ENCODE assay signal across 9 cellular contexts in the genomic region with DNA sequence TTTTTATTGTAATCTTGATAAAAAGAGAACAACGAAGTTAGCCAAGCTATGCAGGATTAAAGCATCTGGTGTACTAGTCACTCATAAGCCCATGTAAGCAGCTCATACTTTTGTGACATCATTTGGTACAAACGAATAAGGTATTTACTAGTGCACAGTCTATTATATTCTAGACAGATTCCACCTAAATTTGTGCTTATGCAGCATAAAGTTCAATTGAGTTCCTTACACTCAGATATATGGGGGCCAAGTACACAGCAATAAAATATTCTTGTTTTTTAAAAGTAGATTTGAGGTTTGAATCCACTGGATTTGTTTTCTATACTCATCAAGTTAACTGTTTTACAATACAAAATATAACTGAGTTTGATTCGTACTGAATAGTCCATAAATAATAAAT.
"Had no signal": no experiment of that assay in that cellular context is flagged by ENCODE, and none has a peak within 500 bp of the region (broad histone marks: within the 10 kb centered on the region; RNA-seq: fewer than 3 reads in every experiment).

No MANE protein-coding gene starts in this region.

- H2AFZ ChIP-seq: GM23248 had no signal

- H3K4me3 Mint-ChIP-seq: HFFc6, IgD-negative memory B cell had no signal

- DNase-seq: GM23248, GOT3, H7, HFFc6, KG1 had no signal

- H3K4me1 Mint-ChIP-seq: IgD-negative memory B cell had no signal

- H3K27ac Mint-ChIP-seq: HFFc6, IgD-negative memory B cell had no signal

- H3K4me3 ChIP-seq: GM23248, HAP-1 had no signal

- H3K36me3 ChIP-seq: HAP-1 had no signal

- H3K27me3 Mint-ChIP-seq: IgD-negative memory B cell had no signal

- H3K27ac ChIP-seq: GM23248, HL-60 had no signal

- H3K9me3 ChIP-seq: HAP-1 had no signal

- ATAC-seq: HCT116 had no signal

- H3K9ac ChIP-seq: GM23248 had no signal
